In the genomic region with DNA sequence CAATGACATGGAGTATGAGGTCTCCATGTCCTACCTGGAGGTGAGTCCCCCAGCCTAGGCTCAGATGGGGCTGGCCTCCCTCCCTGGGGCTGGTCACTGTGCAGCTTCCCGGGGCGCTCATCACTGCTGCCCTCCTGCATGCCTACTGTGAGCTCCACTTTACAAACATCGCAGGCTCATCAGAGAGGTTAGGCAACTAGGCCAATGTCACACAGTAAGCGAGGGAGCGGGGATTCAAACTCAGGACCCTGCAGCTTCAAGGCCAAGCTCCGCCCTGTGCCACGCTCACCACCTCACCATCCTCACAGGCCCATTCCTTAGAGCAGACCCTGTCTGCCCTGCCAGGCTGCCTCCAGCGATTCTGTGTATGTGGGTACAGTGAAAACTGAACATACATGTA, we compare ENCODE assay signal across 33 cellular contexts. TPM values are rescaled to one million over a fixed set of nuclear protein-coding genes. Genes with fewer than 3 reads are reported as not detected.
"Had no signal": no experiment of that assay in that cellular context is flagged by ENCODE, and none has a peak within 500 bp of the region (broad histone marks: within the 10 kb centered on the region; RNA-seq: fewer than 3 reads in every experiment).

No MANE protein-coding gene starts in this region.

- H3K36me3 Mint-ChIP-seq: naive thymus-derived CD4-positive, alpha-beta T cell; neural progenitor cell; stimulated activated naive B cell treated with anti-CD40 and anti-IgM and Interleukin-4, amounts not matched to agents 10 μg/mL and 1 μg/mL and 100 μg/mL, for 72 hours had no signal

- H3K9ac ChIP-seq: neural progenitor cell had no signal

- H3K27me3 Mint-ChIP-seq: stimulated activated naive CD8-positive, alpha-beta T cell treated with anti-CD3 and anti-CD28 coated beads, Interleukin-15, Interleukin-2, amounts not matched to agents 100 ng/mL and 50 ng/mL, for 24 hours had no signal

- H3K4me1 Mint-ChIP-seq: stimulated activated naive B cell treated with anti-CD40 and anti-IgM and Interleukin-4, amounts not matched to agents 10 μg/mL and 1 μg/mL and 100 μg/mL, for 72 hours had no signal

- H3K4me2 ChIP-seq: neural progenitor cell had no signal

- H3K9me3 Mint-ChIP-seq: effector memory CD8-positive, alpha-beta T cell; nephron; neural progenitor cell; stimulated activated naive B cell treated with anti-CD40 and anti-IgM and Interleukin-4, amounts not matched to agents 10 μg/mL and 1 μg/mL and 100 μg/mL, for 72 hours; stimulated activated naive CD8-positive, alpha-beta T cell treated with anti-CD3 and anti-CD28 coated beads, Interleukin-15, Interleukin-2, amounts not matched to agents 100 ng/mL and 50 ng/mL, for 24 hours had no signal

- ATAC-seq: effector memory CD8-positive, alpha-beta T cell; left cardiac atrium; left lung; naive thymus-derived CD4-positive, alpha-beta T cell; stimulated activated naive B cell treated with anti-CD40 and anti-IgM and Interleukin-4, amounts not matched to agents 10 μg/mL and 1 μg/mL and 100 μg/mL, for 72 hours; upper lobe of right lung had no signal

- H3K4me3 ChIP-seq: esophagus squamous epithelium, heart right ventricle, left lung, neural progenitor cell, prostate gland, right atrium auricular region, skin epidermis, thoracic aorta, tibial nerve, upper lobe of right lung, vagina had no signal

- H3K4me1 ChIP-seq: heart right ventricle, left lung, prostate gland, right atrium auricular region, upper lobe of right lung had no signal

- H3K27ac ChIP-seq: esophagus squamous epithelium, heart right ventricle, left lung, neural progenitor cell, prostate gland, right atrium auricular region, skin epidermis, thoracic aorta, upper lobe of right lung, vagina had no signal

- H3K9me3 ChIP-seq: esophagus squamous epithelium, heart right ventricle, left lung, prostate gland, right atrium auricular region, thoracic aorta, tibial nerve, upper lobe of right lung, vagina had no signal

- H3K27me3 ChIP-seq: right atrium auricular region, vagina had no signal

- H2AFZ ChIP-seq: neural progenitor cell had no signal

- H3K4me3 Mint-ChIP-seq: effector memory CD8-positive, alpha-beta T cell; naive thymus-derived CD4-positive, alpha-beta T cell; nephron; neural progenitor cell; stimulated activated naive B cell treated with anti-CD40 and anti-IgM and Interleukin-4, amounts not matched to agents 10 μg/mL and 1 μg/mL and 100 μg/mL, for 72 hours; stimulated activated naive CD8-positive, alpha-beta T cell treated with anti-CD3 and anti-CD28 coated beads, Interleukin-15, Interleukin-2, amounts not matched to agents 100 ng/mL and 50 ng/mL, for 24 hours had no signal

- H3K27ac Mint-ChIP-seq: effector memory CD8-positive, alpha-beta T cell; naive thymus-derived CD4-positive, alpha-beta T cell; nephron; neural progenitor cell; stimulated activated naive B cell treated with anti-CD40 and anti-IgM and Interleukin-4, amounts not matched to agents 10 μg/mL and 1 μg/mL and 100 μg/mL, for 72 hours; stimulated activated naive CD8-positive, alpha-beta T cell treated with anti-CD3 and anti-CD28 coated beads, Interleukin-15, Interleukin-2, amounts not matched to agents 100 ng/mL and 50 ng/mL, for 24 hours had no signal

- DNase-seq: cortex of kidney; effector memory CD8-positive, alpha-beta T cell; erythroblast; esophagus squamous epithelium; foreskin melanocyte; glutamatergic neuron; heart right ventricle; hippocampal formation; left cardiac atrium; left lung; mesenchymal stem cell; midbrain; naive thymus-derived CD4-positive, alpha-beta T cell; nucleus accumbens; stimulated activated CD4-positive, alpha-beta T cell treated with anti-CD3 and anti-CD28 coated beads, Interleukin-15, amount 100 ng/mL, for 24 hours; stimulated activated CD4-positive, alpha-beta T cell treated with anti-CD3 and anti-CD28 coated beads, Interleukin-2, amount 100 ng/mL, for 48 hours; stimulated activated naive B cell treated with anti-CD40 and anti-IgM and Interleukin-4, amounts not matched to agents 10 μg/mL and 1 μg/mL and 100 μg/mL, for 72 hours; upper lobe of right lung had no signal

- H3K36me3 ChIP-seq: esophagus squamous epithelium, heart right ventricle, left lung, neural progenitor cell, prostate gland, right atrium auricular region, thoracic aorta, tibial nerve, upper lobe of right lung, vagina had no signal

RNA-seq across cellular contexts. Expression of a gene that starts 17.1 kb away (rescaled TPM):
- total RNA-seq: kidney epithelial cell, osteocyte had no signal
- polyA plus RNA-seq: naive thymus-derived CD4-positive, alpha-beta T cell had no signal

RNA-seq across cellular contexts. Expression of a gene that starts 18.5 kb away (rescaled TPM):
- total RNA-seq: dermis microvascular lymphatic vessel endothelial cell; esophagus squamous epithelium; heart right ventricle; kidney epithelial cell; left cardiac atrium; left lung; lung microvascular endothelial cell; mucosa of gallbladder; naive thymus-derived CD4-positive, alpha-beta T cell; osteocyte; prostate gland; right atrium auricular region; thoracic aorta; tibial nerve; upper lobe of right lung; vagina had no signal
- polyA plus RNA-seq: heart right ventricle; naive thymus-derived CD4-positive, alpha-beta T cell had no signal

RNA-seq across cellular contexts. Expression of a gene that starts 24.2 kb away (rescaled TPM):
- total RNA-seq: kidney epithelial cell; left lung; lower leg skin; lung microvascular endothelial cell; naive thymus-derived CD4-positive, alpha-beta T cell; osteocyte; right atrium auricular region; thoracic aorta; upper lobe of right lung had no signal
- polyA plus RNA-seq: heart right ventricle; naive thymus-derived CD4-positive, alpha-beta T cell had no signal
